8 cellular contexts compared by ENCODE assay signal in the genomic region with DNA sequence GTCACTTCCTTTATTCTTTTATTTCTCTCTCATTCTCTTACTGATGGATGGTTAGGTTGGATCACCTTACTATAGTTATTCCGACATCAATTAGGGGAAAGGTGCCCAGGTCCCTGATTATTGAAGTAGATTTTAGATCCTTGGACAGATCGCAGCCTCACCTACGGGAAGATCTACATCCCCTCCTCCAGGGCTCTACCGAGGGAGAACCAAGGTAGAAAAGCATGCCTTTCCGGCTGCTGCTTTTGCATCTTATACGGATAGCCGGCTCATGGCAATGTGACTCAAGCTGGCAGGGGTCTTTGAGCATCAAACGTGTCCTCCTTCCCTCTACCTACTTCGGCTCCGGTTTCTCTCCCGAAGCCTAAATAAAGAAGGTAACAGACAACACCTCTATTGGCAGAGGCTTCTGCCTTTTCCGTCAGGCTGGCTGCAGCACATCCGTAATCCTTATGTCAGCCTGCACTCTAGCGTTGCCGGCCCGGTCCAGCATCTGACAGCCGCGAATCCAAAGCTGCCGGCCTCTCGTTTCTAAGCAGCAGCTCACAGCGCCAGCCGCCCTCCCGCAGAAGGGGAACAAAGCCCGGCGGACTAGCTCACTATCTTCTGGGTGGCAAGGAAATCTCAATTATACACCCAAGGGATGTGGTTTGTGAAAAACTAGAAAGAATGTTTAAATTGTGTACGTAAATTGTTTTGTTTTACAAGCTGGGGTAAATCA. TPM values are rescaled to one million over a fixed set of nuclear protein-coding genes. Genes with fewer than 3 reads are reported as not detected.
DNase-seq lines count a peak whose midpoint lies in the region; ATAC-seq and TF ChIP-seq lines count a peak whose summit lies in the region.

No MANE protein-coding gene starts in this region.

- H3K36me3 ChIP-seq in HUES48 (ENCODE audit: control insufficient read depth, insufficient read depth, low read length) (no peaks in the 10 kb centered on the region), WERI-Rb-1 (no peaks in the 10 kb centered on the region), psoas muscle (ENCODE audit: insufficient read depth in 1 of 2, low read depth in 1 of 2) (no peaks in the 10 kb centered on the region)

- H3K27me3 ChIP-seq in HUES48 (ENCODE audit: control insufficient read depth, insufficient read depth, low read length) = peaks cover 30% of the 10 kb centered on the region
- H3K27me3 ChIP-seq in WERI-Rb-1 (ENCODE audit: insufficient read depth, low read depth, severe bottlenecking) = peaks cover 3% of the 10 kb centered on the region
- peaks cover 0 to 3% (median 0%) of the 10 kb centered on the region in 3 donors for H3K27me3 ChIP-seq in psoas muscle (ENCODE audit: insufficient read depth in 3 of 3, low read length in 2 of 3)

- peaks cover 11% of the 10 kb centered on the region for H3K4me1 ChIP-seq in HUES48 (ENCODE audit: control insufficient read depth, insufficient read depth, low read length)
- peaks cover 6% of the 10 kb centered on the region for H3K4me1 ChIP-seq in psoas muscle

- peak; percentile 87 to 91 for ATAC-seq in left cardiac atrium
- ATAC-seq in psoas muscle = peak; percentile 83 to 90 (median 87)
- no peak for ATAC-seq in GM19397 (IDR thresholded peaks at IDR 0.05; ENCODE audit: unreplicated experiment)
- no peak for ATAC-seq in HG03025 (IDR thresholded peaks at IDR 0.05; ENCODE audit: low FRiP score, unreplicated experiment)

- 21 to 33% (median 31%) methylated on average over 26 of the region's 26 CpGs for WGBS in psoas muscle, 3 donors

- intact Hi-C loops in left cardiac atrium (cut with DNase I) = no loop called here
- intact Hi-C loops in psoas muscle (cut with DNase I) = loop anchor here in 1 of 2 donors (2.0 to 10.0 kb wide), 5 partner anchors 250 to 1556 kb away; no protein-coding TSS in a partner anchor

- H3K9me3 ChIP-seq in HUES48 (ENCODE audit: control insufficient read depth, insufficient read depth, low read length) = no peaks in the 10 kb centered on the region
- no peaks in the 10 kb centered on the region for H3K9me3 ChIP-seq in WERI-Rb-1 (ENCODE audit: severe bottlenecking)
- H3K9me3 ChIP-seq in psoas muscle = no peaks in the 10 kb centered on the region

- TF ChIP-seq CTCF in WERI-Rb-1 (IDR thresholded peaks at IDR 0.05; ENCODE audit: low read depth, low read length) = peak; percentile 78
- peak; percentile 60 for TF ChIP-seq CTCF in psoas muscle (IDR thresholded peaks at IDR 0.05)

- peak overlapping the region; percentile 38; the same call in 1 of the 2 replicates for H3K4me3 ChIP-seq in HUES48 (ENCODE audit: low read depth, low read length)
- peak overlapping the region; percentile 26 for H3K4me3 ChIP-seq in WERI-Rb-1 (ENCODE audit: low read depth, low read length)
- no peak overlapping the region for H3K4me3 ChIP-seq in psoas muscle

- H3K27ac ChIP-seq in HUES48 (ENCODE audit: low read depth, low read length) = no peak overlapping the region
- H3K27ac ChIP-seq in WERI-Rb-1 = no peak overlapping the region
- H3K27ac ChIP-seq in psoas muscle = no peak overlapping the region

- DNase-seq in DMS114 treated with DMSO at 0.1 percent for 48 hours (lab: John Stamatoyannopoulos, UW; ENCODE audit: unreplicated experiment) (peak; percentile 68), WERI-Rb-1 (peak; percentile 80), left cardiac atrium (peak; percentile 71), psoas muscle (peak; percentile 65 to 81), HuH-7 (ENCODE audit: low spot score) (no peak)

- H3K9ac ChIP-seq in HUES48 (ENCODE audit: low read depth, low read length) = no peak overlapping the region

RNA-seq across cellular contexts. Expression of a gene that starts 46.9 kb away (rescaled TPM):
- under 1 TPM; 0.34 to 0.44 TPM for total RNA-seq in left cardiac atrium
- 1 to 10 TPM in 2 of 4 donors, under 1 TPM in 2; 0.32 to 2.1 (median 0.74) TPM for total RNA-seq in psoas muscle
- 1 to 10 TPM in 2 of 3 donors, under 1 TPM in 1; 0.46 to 6.1 (median 1.7) TPM for polyA plus RNA-seq in psoas muscle

Comparison
In these comparisons a context has a peak if more than half of its experiments do, and no peak if none do; other contexts are left out.
1. ATAC-seq: peak in left cardiac atrium (2 of 2) and psoas muscle (4 of 4); none in GM19397 (single experiment) and HG03025 (single experiment).